Comparison of ENCODE assay signal across 1 cellular context in the genomic region with DNA sequence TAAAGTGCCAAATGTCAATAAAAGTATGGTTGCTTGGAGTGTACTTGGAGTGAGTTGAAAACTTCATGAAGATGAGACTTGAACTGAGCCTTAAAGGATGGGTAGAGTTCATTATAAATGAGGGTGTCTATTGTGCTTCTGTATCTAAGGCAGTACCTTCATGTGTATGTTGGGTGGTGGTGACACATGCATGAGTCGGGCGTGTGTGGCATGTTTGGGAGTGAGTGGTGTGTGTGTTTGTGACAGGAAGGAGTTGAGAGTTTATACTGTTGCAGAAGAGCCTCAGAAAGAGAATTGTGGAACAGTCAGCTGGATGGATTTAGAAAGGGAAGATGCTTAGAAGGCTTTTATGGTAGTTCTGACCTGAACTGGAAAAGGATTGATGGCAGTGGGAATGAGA.
TF ChIP-seq lines count a peak whose summit lies in the region.

No MANE protein-coding gene starts in this region.

TF ChIP-seq in WTC11, 78 proteins besides CTCF, POLR2A, EP300 and RAD21 (continued from another document):
- TF ChIP-seq, protein P1, sequence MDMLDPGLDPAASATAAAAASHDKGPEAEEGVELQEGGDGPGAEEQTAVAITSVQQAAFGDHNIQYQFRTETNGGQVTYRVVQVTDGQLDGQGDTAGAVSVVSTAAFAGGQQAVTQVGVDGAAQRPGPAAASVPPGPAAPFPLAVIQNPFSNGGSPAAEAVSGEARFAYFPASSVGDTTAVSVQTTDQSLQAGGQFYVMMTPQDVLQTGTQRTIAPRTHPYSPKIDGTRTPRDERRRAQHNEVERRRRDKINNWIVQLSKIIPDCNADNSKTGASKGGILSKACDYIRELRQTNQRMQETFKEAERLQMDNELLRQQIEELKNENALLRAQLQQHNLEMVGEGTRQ (CRISPR knock-in tag; IDR thresholded peaks at IDR 0.05): no peak
- TF ChIP-seq SMAD3 (CRISPR knock-in tag; IDR thresholded peaks at IDR 0.05; ENCODE audit: borderline replicate concordance): no peak
- TF ChIP-seq TEAD1 (CRISPR knock-in tag; IDR thresholded peaks at IDR 0.05): no peak
- TF ChIP-seq, protein P2, sequence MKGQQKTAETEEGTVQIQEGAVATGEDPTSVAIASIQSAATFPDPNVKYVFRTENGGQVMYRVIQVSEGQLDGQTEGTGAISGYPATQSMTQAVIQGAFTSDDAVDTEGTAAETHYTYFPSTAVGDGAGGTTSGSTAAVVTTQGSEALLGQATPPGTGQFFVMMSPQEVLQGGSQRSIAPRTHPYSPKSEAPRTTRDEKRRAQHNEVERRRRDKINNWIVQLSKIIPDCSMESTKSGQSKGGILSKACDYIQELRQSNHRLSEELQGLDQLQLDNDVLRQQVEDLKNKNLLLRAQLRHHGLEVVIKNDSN (CRISPR knock-in tag; IDR thresholded peaks at IDR 0.05): no peak
- no peak for TF ChIP-seq NFATC4 (CRISPR knock-in tag; IDR thresholded peaks at IDR 0.05)
- no peak for TF ChIP-seq AFF4 (CRISPR knock-in tag; IDR thresholded peaks at IDR 0.05; ENCODE audit: borderline replicate concordance)
- TF ChIP-seq IRF2 (CRISPR knock-in tag; IDR thresholded peaks at IDR 0.05; ENCODE audit: borderline replicate concordance, low read depth): no peak
